8 cellular contexts compared by ENCODE assay signal in the genomic region with DNA sequence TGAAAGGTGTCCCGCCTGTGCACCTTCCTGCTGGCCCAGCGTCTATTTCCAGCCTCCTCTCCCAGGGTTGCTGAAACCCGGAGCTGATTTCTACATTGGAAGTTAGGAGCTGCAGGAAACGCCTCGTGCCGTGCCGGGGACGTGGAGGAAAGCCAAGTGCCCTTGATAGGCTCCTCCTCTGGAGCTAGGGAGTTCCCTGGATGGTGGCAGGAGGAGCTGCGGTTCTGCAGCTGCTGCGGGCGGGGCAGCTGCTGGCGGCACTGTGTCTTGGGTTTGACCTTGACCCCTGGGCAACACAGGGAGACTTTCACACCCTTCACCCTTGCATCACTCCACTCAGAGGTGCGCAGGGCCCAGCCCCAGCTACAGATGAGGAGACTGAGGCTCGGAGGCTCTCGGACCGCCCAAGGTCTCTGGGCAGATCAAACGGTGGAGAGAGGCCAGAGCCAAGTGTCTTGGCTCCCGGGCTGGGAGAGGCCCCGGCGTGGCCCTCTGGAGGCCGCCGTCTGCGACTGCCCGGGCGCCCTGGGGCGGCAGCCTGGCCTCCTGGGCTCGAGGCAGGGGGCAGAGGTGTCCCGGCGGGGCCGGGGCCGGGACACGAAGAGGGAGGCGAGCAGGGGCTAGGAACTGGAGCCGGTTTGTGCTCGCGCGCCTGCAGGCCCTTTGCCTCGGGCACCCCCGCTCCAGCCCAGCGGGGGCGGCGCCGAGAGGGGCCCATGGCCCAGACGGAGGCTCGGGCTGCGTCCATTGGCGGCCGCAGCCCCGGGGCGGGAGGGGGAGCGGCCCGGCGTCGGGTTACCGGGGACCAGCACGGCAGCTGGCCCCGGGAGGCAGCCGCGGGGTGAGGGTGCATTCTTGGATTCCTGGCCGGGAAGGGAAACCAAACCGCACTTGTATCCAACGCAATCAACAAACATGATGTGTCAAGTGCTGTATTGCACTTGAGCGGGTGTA.
DNase-seq lines count a peak whose midpoint lies in the region; ATAC-seq and TF ChIP-seq lines count a peak whose summit lies in the region.

No MANE protein-coding gene starts in this region.

- H3K36me3 ChIP-seq in OCI-LY1 (ENCODE audit: insufficient read depth, low read length) (no peaks in the 10 kb centered on the region), liver (ENCODE audit: control insufficient read depth in 4 of 4, insufficient read depth in 3 of 4, low read depth in 1 of 4, low read length in 3 of 4) (no peaks in the 10 kb centered on the region)

- no peaks in the 10 kb centered on the region for H4K20me1 ChIP-seq in OCI-LY1 (ENCODE audit: insufficient read depth, low read length)

- peaks cover 72% of the 10 kb centered on the region for H3K4me1 ChIP-seq in OCI-LY1 (ENCODE audit: insufficient read depth, low read length, severe bottlenecking)
- H3K4me1 ChIP-seq in liver (ENCODE audit: control insufficient read depth in 4 of 4, insufficient read depth in 4 of 4, low read length in 3 of 4), result peaks cover 0 to 17% (median 9%) of the 10 kb centered on the region in 4 donors

- peak; percentile 37 to 50 for TF ChIP-seq RAD21 in liver (IDR thresholded peaks at IDR 0.05)

- H3K27me3 ChIP-seq in OCI-LY1 (ENCODE audit: insufficient read depth, low read length) (no peaks in the 10 kb centered on the region), liver (ENCODE audit: control insufficient read depth in 4 of 4, insufficient read depth in 4 of 4, low read length in 3 of 4) (no peaks in the 10 kb centered on the region)

- 4% methylated on average over 63 of the region's 63 CpGs for WGBS in liver

- H3K4me2 ChIP-seq in OCI-LY1 (ENCODE audit: low read length), result peak overlapping the region; percentile 79

- H3K9ac ChIP-seq in OCI-LY1 (ENCODE audit: low read length) (peak overlapping the region; percentile 66), liver (ENCODE audit: low read depth in 1 of 2, low read length in 2 of 2) (peak overlapping the region in 1 of 2 donors; percentile 40)

- TF ChIP-seq CTCF in OCI-LY1 (IDR thresholded peaks at IDR 0.05; ENCODE audit: low read length) (no peak), liver (IDR thresholded peaks at IDR 0.05; ENCODE audit: low read depth, low read length, missing input control) (no peak)

- DNase-seq in NCI-H1436 (lab: John Stamatoyannopoulos, UW) (peak; percentile 46), NCI-H1436 treated with DMSO at 0.1 percent for 48 hours (lab: John Stamatoyannopoulos, UW) (no peak), dermis blood vessel endothelial cell (peak; percentile 76), stromal cell of bone marrow (ENCODE audit: low read depth) (peak; percentile 93)

- peak overlapping the region; percentile 94 for H3K27ac ChIP-seq in OCI-LY1 (ENCODE audit: low read depth, low read length, poor library complexity, severe bottlenecking)
- H3K27ac ChIP-seq in liver (ENCODE audit: low read depth in 1 of 2, low read length in 2 of 2), result peak overlapping the region; percentile 61 to 78

- H3K9me3 ChIP-seq in OCI-LY1 (ENCODE audit: low read length) (no peaks in the 10 kb centered on the region; the same call in 1 of the 2 replicates), liver (ENCODE audit: control insufficient read depth in 4 of 4, low read length in 3 of 4) (no peaks in the 10 kb centered on the region)

- H3K4me3 ChIP-seq in OCI-LY1 (ENCODE audit: low read depth, low read length, poor library complexity, severe bottlenecking) (peak overlapping the region; percentile 48), liver (ENCODE audit: low read depth in 1 of 3, low read length in 3 of 3) (peak overlapping the region; percentile 30 to 54 (median 53))

- no peaks in the 10 kb centered on the region for H3K79me2 ChIP-seq in OCI-LY1 (ENCODE audit: insufficient read depth, low read length)

- peak; percentile 36 for ATAC-seq in HG03175 (IDR thresholded peaks at IDR 0.05; ENCODE audit: unreplicated experiment)
- no peak for ATAC-seq in GM19035 (IDR thresholded peaks at IDR 0.05; ENCODE audit: unreplicated experiment)

- no peak overlapping the region for H2AFZ ChIP-seq in OCI-LY1 (ENCODE audit: low read length)

- H3F3A ChIP-seq in OCI-LY1 (ENCODE audit: insufficient read depth, low read length), result peaks cover 12% of the 10 kb centered on the region; the same call in 1 of the 2 replicates

- no peaks in the 10 kb centered on the region for H3K9me2 ChIP-seq in OCI-LY1 (ENCODE audit: low read depth, low read length)

TF ChIP-seq in liver, 16 proteins besides CTCF, POLR2A, EP300 and RAD21:
- TF ChIP-seq, protein P1, sequence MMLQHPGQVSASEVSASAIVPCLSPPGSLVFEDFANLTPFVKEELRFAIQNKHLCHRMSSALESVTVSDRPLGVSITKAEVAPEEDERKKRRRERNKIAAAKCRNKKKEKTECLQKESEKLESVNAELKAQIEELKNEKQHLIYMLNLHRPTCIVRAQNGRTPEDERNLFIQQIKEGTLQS (IDR thresholded peaks at IDR 0.05), result no peak
- no peak for TF ChIP-seq HNF4G (IDR thresholded peaks at IDR 0.05)
- no peak for TF ChIP-seq REST (IDR thresholded peaks at IDR 0.05)
- peak; percentile 31 to 37 for TF ChIP-seq HNF4A (conservative IDR thresholded peaks at IDR 0.05)
- TF ChIP-seq YY1 (IDR thresholded peaks at IDR 0.05), result peak; percentile 45
- no peak for TF ChIP-seq EGR1 (IDR thresholded peaks at IDR 0.05; ENCODE audit: low read depth in 2 of 2)
- peak; percentile 33 to 49 for TF ChIP-seq RXRA (IDR thresholded peaks at IDR 0.05)
- no peak for TF ChIP-seq GABPA (IDR thresholded peaks at IDR 0.05 in 1 of 2, conservative IDR thresholded peaks at IDR 0.05 in 1 of 2)
- peak; percentile 52 for TF ChIP-seq SP1 (IDR thresholded peaks at IDR 0.05)
- TF ChIP-seq ZBTB33 (IDR thresholded peaks at IDR 0.05), result no peak
- TF ChIP-seq NR2F2 (IDR thresholded peaks at IDR 0.05), result peak; percentile 70
- no peak for TF ChIP-seq FOXA2 (IDR thresholded peaks at IDR 0.05)
- TF ChIP-seq MAX (IDR thresholded peaks at IDR 0.05), result peak; percentile 71
- TF ChIP-seq FOXA1 (IDR thresholded peaks at IDR 0.05), result no peak
- no peak for TF ChIP-seq TAF1 (conservative IDR thresholded peaks at IDR 0.05)
- TF ChIP-seq JUND (IDR thresholded peaks at IDR 0.05), result peak in 1 of 2 donors; percentile 19
